Comparison of ENCODE assay signal across 31 cellular contexts in the genomic region with DNA sequence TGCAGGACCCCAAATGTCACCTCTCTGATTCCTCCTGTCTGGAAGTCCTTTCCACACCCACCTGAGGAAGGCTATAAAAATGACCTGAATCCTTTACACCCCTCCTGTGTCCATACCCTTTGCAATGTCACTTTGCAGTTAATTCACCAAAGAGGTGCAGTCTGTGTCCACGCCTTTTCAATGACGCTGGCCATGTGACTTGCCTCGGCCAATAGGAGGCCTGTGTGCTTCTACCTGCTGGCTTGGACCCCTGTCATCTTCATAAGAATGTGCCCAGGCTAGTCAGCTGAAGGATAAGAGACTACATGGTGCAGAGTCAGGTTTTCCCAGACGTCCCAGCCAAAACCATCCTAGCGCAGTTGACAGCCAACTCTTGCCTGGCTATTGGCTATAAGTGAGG.
"Had no signal": no experiment of that assay in that cellular context is flagged by ENCODE, and none has a peak within 500 bp of the region (broad histone marks: within the 10 kb centered on the region; RNA-seq: fewer than 3 reads in every experiment).

No MANE protein-coding gene starts in this region.

- H3K4me2 ChIP-seq: neural progenitor cell, smooth muscle cell had no signal

- H3K4me1 ChIP-seq: neural progenitor cell, parathyroid adenoma, psoas muscle, right lobe of liver, spleen, suprapubic skin, tibial artery, transverse colon, upper lobe of right lung, uterus had no signal

- H3K36me3 Mint-ChIP-seq: natural killer cell; neural progenitor cell; stimulated activated memory B cell treated with anti-CD40 and anti-IgM and Interleukin-4, amounts not matched to agents 10 μg/mL and 1 μg/mL and 100 μg/mL, for 72 hours; type B pancreatic cell had no signal

- H3K27me3 ChIP-seq: neural progenitor cell, ovary, right lobe of liver, suprapubic skin, testis, transverse colon, upper lobe of right lung, uterus had no signal

- H2AFZ ChIP-seq: neural progenitor cell, parathyroid adenoma had no signal

- H3K9me3 Mint-ChIP-seq: natural killer cell; nephron; stimulated activated naive CD8-positive, alpha-beta T cell treated with anti-CD3 and anti-CD28 coated beads, Interleukin-15, amount 100 ng/mL, for 72 hours; type B pancreatic cell had no signal

- H3K9ac ChIP-seq: neural progenitor cell, parathyroid adenoma had no signal

- H3K36me3 ChIP-seq: neural progenitor cell, ovary, right lobe of liver, spleen, suprapubic skin, tibial artery, transverse colon, upper lobe of right lung, uterus had no signal

- H3K4me1 Mint-ChIP-seq: natural killer cell; nephron; stimulated activated memory B cell treated with anti-CD40 and anti-IgM and Interleukin-4, amounts not matched to agents 10 μg/mL and 1 μg/mL and 100 μg/mL, for 72 hours; stimulated activated naive CD8-positive, alpha-beta T cell treated with anti-CD3 and anti-CD28 coated beads, Interleukin-15, amount 100 ng/mL, for 72 hours had no signal

- H3K4me3 ChIP-seq: neural progenitor cell, ovary, psoas muscle, right lobe of liver, skin epidermis, smooth muscle cell, spleen, suprapubic skin, testis, tibial artery, transverse colon, upper lobe of right lung, uterus had no signal

- H3K9me3 ChIP-seq: ovary, psoas muscle, right lobe of liver, suprapubic skin, testis, tibial artery, transverse colon, upper lobe of right lung, uterus had no signal

- DNase-seq: natural killer cell; occipital lobe; ovary; posterior cingulate gyrus; psoas muscle; right cardiac atrium; right lobe of liver; spleen; stimulated activated CD4-positive, alpha-beta T cell treated with anti-CD3 and anti-CD28 coated beads, Interleukin-12 subunit alpha, Interleukin-12 subunit beta, amount 100 ng/mL, for 4 hours; stimulated activated CD4-positive, alpha-beta T cell treated with anti-CD3 and anti-CD28 coated beads, Interleukin-1b, Interleukin-23, amount 100 ng/mL, for 48 hours; stimulated activated CD4-positive, alpha-beta T cell treated with anti-CD3 and anti-CD28 coated beads, Interleukin-4, amount 100 ng/mL, for 1 hour; stimulated activated CD4-positive, alpha-beta T cell treated with anti-CD3 and anti-CD28 coated beads, Interleukin-4, amount 100 ng/mL, for 4 hours; stimulated activated CD8-positive, alpha-beta memory T cell treated with anti-CD3 and anti-CD28 coated beads, Interleukin-4, amount 100 ng/mL, for 48 hours; stimulated activated naive CD4-positive, alpha-beta T cell; stimulated activated naive CD8-positive, alpha-beta T cell treated with anti-CD3 and anti-CD28 coated beads, Interleukin-15, amount 100 ng/mL, for 72 hours; stimulated activated naive CD8-positive, alpha-beta T cell treated with anti-CD3 and anti-CD28 coated beads, Interleukin-15, Interleukin-2, amounts not matched to agents 100 U/mL and 50 U/mL, for 24 hours; substantia nigra; testis; tibial artery; transverse colon; upper lobe of right lung; uterus had no signal

- H3K27ac Mint-ChIP-seq: natural killer cell; nephron; neural progenitor cell; progenitor cell of endocrine pancreas; stimulated activated memory B cell treated with anti-CD40 and anti-IgM and Interleukin-4, amounts not matched to agents 10 μg/mL and 1 μg/mL and 100 μg/mL, for 72 hours; stimulated activated naive CD8-positive, alpha-beta T cell treated with anti-CD3 and anti-CD28 coated beads, Interleukin-15, amount 100 ng/mL, for 72 hours; type B pancreatic cell had no signal

- H3K27ac ChIP-seq: neural progenitor cell, ovary, parathyroid adenoma, psoas muscle, right lobe of liver, skin epidermis, spleen, suprapubic skin, testis, tibial artery, transverse colon, upper lobe of right lung, uterus had no signal

- ATAC-seq: natural killer cell; psoas muscle; right cardiac atrium; right lobe of liver; stimulated activated memory B cell treated with anti-CD40 and anti-IgM and Interleukin-4, amounts not matched to agents 10 μg/mL and 1 μg/mL and 100 μg/mL, for 72 hours; stimulated activated naive CD8-positive, alpha-beta T cell treated with anti-CD3 and anti-CD28 coated beads, Interleukin-15, amount 100 ng/mL, for 72 hours; stimulated activated naive CD8-positive, alpha-beta T cell treated with anti-CD3 and anti-CD28 coated beads, Interleukin-15, Interleukin-2, amounts not matched to agents 100 U/mL and 50 U/mL, for 24 hours; upper lobe of right lung had no signal

- H3K79me2 ChIP-seq: parathyroid adenoma had no signal

- H3K27me3 Mint-ChIP-seq: progenitor cell of endocrine pancreas, type B pancreatic cell had no signal

- H3K4me3 Mint-ChIP-seq: natural killer cell; nephron; neural progenitor cell; stimulated activated memory B cell treated with anti-CD40 and anti-IgM and Interleukin-4, amounts not matched to agents 10 μg/mL and 1 μg/mL and 100 μg/mL, for 72 hours; stimulated activated naive CD8-positive, alpha-beta T cell treated with anti-CD3 and anti-CD28 coated beads, Interleukin-15, amount 100 ng/mL, for 72 hours; type B pancreatic cell had no signal
